ENCODE assay signal across 12 cellular contexts in the genomic region with DNA sequence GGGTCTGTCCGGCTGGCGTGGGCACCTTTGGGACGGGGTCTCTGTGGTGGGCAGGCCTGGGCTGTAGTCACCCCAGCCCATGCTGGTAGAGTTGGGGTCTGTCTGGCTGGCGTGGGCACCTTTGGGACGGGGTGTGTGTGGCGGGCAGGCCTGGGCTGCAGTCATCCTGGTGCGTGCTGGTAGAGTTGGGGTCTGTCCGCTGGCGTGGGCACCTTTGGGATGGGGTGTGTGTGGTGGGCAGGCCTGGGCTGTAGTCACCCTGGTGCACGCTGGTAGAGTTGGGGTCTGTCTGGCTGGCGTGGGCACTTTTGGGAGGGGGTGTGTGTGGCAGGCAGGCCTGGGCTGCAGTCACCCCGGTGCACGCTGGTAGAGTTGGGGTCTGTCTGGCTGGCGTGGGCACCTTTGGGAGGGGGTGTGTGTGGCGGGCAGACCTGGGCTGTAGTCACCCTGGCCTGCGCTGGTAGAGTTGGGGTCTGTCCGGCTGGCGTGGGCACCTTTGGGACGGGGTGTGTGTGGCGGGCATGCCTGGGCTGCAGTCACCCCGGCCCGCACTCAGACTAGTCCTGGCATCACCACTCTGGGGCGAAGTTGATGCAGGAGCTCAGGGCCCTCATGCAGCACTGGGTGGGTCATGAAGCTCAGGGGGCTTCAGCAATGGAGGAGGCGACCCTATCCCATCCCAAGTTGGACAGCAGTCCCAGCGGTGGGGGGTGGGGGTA. TPM values are rescaled to one million over a fixed set of nuclear protein-coding genes. Genes with fewer than 3 reads are reported as not detected.
DNase-seq lines count a peak whose midpoint lies in the region; ATAC-seq and TF ChIP-seq lines count a peak whose summit lies in the region.
"Had no signal": no experiment of that assay in that cellular context is flagged by ENCODE, and none has a peak within 500 bp of the region (broad histone marks: within the 10 kb centered on the region; RNA-seq: fewer than 3 reads in every experiment).

No MANE protein-coding gene starts in this region.

- H3K4me1 ChIP-seq in esophagus muscularis mucosa (peaks cover 21 to 70% (median 65%) of the 10 kb centered on the region in 4 donors), transverse colon (peaks cover 0 to 50% (median 17%) of the 10 kb centered on the region in 4 donors)
- peaks cover 36 to 47% of the 10 kb centered on the region in 2 donors for H3K4me1 ChIP-seq in naive thymus-derived CD4-positive, alpha-beta T cell (ENCODE audit: control insufficient read depth in 2 of 2, insufficient read depth in 2 of 2, low read length in 2 of 2)

- TF ChIP-seq CTCF in esophagus muscularis mucosa (IDR thresholded peaks at IDR 0.05) (no peak), transverse colon (IDR thresholded peaks at IDR 0.05) (no peak), GM13977 (IDR thresholded peaks at IDR 0.05; ENCODE audit: extremely low read depth, insufficient read depth, missing control alignments) (no peak)

- H3K36me3 Mint-ChIP-seq in activated naive CD8-positive, alpha-beta T cell, result no peaks in the 10 kb centered on the region
- H3K36me3 Mint-ChIP-seq in activated naive CD8-positive, alpha-beta T cell treated with anti-CD3 and anti-CD28 coated beads, Interleukin-2, amount 50 U/mL, for 24 hours (ENCODE audit: low read depth), result no peaks in the 10 kb centered on the region
- peaks cover 0 to 4% (median 0%) of the 10 kb centered on the region in 5 donors for H3K36me3 Mint-ChIP-seq in naive thymus-derived CD4-positive, alpha-beta T cell

- in situ Hi-C loops in transverse colon (cut with MboI; ENCODE audit: low pct_ligation_motif_present in 1 of 4, low pct_unique_long_range_greater_than_20kb in 1 of 4, low sequenced_read_pairs in 3 of 4), result no loop called here
- in situ Hi-C loops in GM13977 (cut with MboI; ENCODE audit: low pct_unique_long_range_greater_than_20kb, low sequenced_read_pairs, unreplicated experiment), result no loop called here

- no peaks in the 10 kb centered on the region for H3K27me3 Mint-ChIP-seq in activated naive CD8-positive, alpha-beta T cell
- H3K27me3 Mint-ChIP-seq in activated naive CD8-positive, alpha-beta T cell treated with anti-CD3 and anti-CD28 coated beads, Interleukin-2, amount 50 U/mL, for 24 hours, result no peaks in the 10 kb centered on the region
- H3K27me3 Mint-ChIP-seq in naive thymus-derived CD4-positive, alpha-beta T cell, result no peaks in the 10 kb centered on the region

- TF ChIP-seq EP300 in esophagus muscularis mucosa (IDR thresholded peaks at IDR 0.05), result no peak
- TF ChIP-seq EP300 in transverse colon (IDR thresholded peaks at IDR 0.05; ENCODE audit: low read depth), result no peak

- CTCF ChIA-PET in naive thymus-derived CD4-positive, alpha-beta T cell (lab: Charles Lee), result no interaction called here

- H3K9me3 ChIP-seq in esophagus muscularis mucosa, result no peaks in the 10 kb centered on the region
- no peaks in the 10 kb centered on the region for H3K9me3 ChIP-seq in naive thymus-derived CD4-positive, alpha-beta T cell (ENCODE audit: control insufficient read depth in 2 of 3, low read length in 3 of 3)
- no peaks in the 10 kb centered on the region for H3K9me3 ChIP-seq in transverse colon

- TF ChIP-seq POLR2A in esophagus muscularis mucosa (IDR thresholded peaks at IDR 0.05; ENCODE audit: low read depth), result no peak
- no peak for TF ChIP-seq POLR2A in transverse colon (IDR thresholded peaks at IDR 0.05)

- no peaks in the 10 kb centered on the region for H3K9me3 Mint-ChIP-seq in activated naive CD8-positive, alpha-beta T cell (ENCODE audit: low read depth)
- no peaks in the 10 kb centered on the region for H3K9me3 Mint-ChIP-seq in activated naive CD8-positive, alpha-beta T cell treated with anti-CD3 and anti-CD28 coated beads, Interleukin-2, amount 50 U/mL, for 24 hours
- no peaks in the 10 kb centered on the region for H3K9me3 Mint-ChIP-seq in naive thymus-derived CD4-positive, alpha-beta T cell

- H3K27me3 ChIP-seq in esophagus muscularis mucosa, result peaks cover 0 to 21% (median 2%) of the 10 kb centered on the region in 4 donors
- H3K27me3 ChIP-seq in naive thymus-derived CD4-positive, alpha-beta T cell (ENCODE audit: control insufficient read depth in 2 of 2, insufficient read depth in 2 of 2, low read length in 2 of 2), result no peaks in the 10 kb centered on the region
- H3K27me3 ChIP-seq in transverse colon, result no peaks in the 10 kb centered on the region

- no peak overlapping the region for H3K4me3 Mint-ChIP-seq in activated naive CD8-positive, alpha-beta T cell
- no peak overlapping the region for H3K4me3 Mint-ChIP-seq in activated naive CD8-positive, alpha-beta T cell treated with anti-CD3 and anti-CD28 coated beads, Interleukin-2, amount 50 U/mL, for 24 hours
- peak overlapping the region in 4 of 10 donors; percentile 16 to 89 (median 42) for H3K4me3 Mint-ChIP-seq in naive thymus-derived CD4-positive, alpha-beta T cell

- H3K4me3 ChIP-seq in esophagus muscularis mucosa, result peak overlapping the region in 3 of 4 donors; percentile 20 to 53 (median 42)
- no peak overlapping the region for H3K4me3 ChIP-seq in naive thymus-derived CD4-positive, alpha-beta T cell (ENCODE audit: low read length)
- no peak overlapping the region for H3K4me3 ChIP-seq in transverse colon

- DNase-seq in activated naive CD8-positive, alpha-beta T cell treated with anti-CD3 and anti-CD28 coated beads, Interleukin-2, amount 50 U/mL, for 24 hours, result no peak
- DNase-seq in esophagus muscularis mucosa (ENCODE audit: extremely low spot score) (no peak), transverse colon (no peak), GM13977 (ENCODE audit: low spot score) (no peak)
- no peak for DNase-seq in naive thymus-derived CD4-positive, alpha-beta T cell
- DNase-seq: DMS153, NCI-H1092, T-helper 2 cell had no signal

- peak overlapping the region; percentile 34 for H3K27ac Mint-ChIP-seq in activated naive CD8-positive, alpha-beta T cell
- H3K27ac Mint-ChIP-seq in activated naive CD8-positive, alpha-beta T cell treated with anti-CD3 and anti-CD28 coated beads, Interleukin-2, amount 50 U/mL, for 24 hours, result no peak overlapping the region
- peak overlapping the region in 8 of 9 donors; percentile 38 to 96 (median 76) for H3K27ac Mint-ChIP-seq in naive thymus-derived CD4-positive, alpha-beta T cell

- 75% methylated on average over 17 of the region's 25 CpGs for WGBS in esophagus muscularis mucosa
- WGBS in transverse colon (ENCODE audit: low coverage in 1 of 2), 2 donors, result 29 to 76% methylated on average over 2 to 21 of the region's 25 CpGs

- ATAC-seq in activated naive CD8-positive, alpha-beta T cell treated with anti-CD3 and anti-CD28 coated beads, Interleukin-2, amount 50 U/mL, for 24 hours, result no peak
- no peak for ATAC-seq in naive thymus-derived CD4-positive, alpha-beta T cell
- ATAC-seq in GM21447 (IDR thresholded peaks at IDR 0.05; ENCODE audit: unreplicated experiment) (no peak), GM18861 (IDR thresholded peaks at IDR 0.05; ENCODE audit: unreplicated experiment) (no peak)

- H3K4me1 Mint-ChIP-seq in activated naive CD8-positive, alpha-beta T cell (ENCODE audit: low read depth), result peaks cover 46% of the 10 kb centered on the region
- peaks cover 38% of the 10 kb centered on the region for H3K4me1 Mint-ChIP-seq in activated naive CD8-positive, alpha-beta T cell treated with anti-CD3 and anti-CD28 coated beads, Interleukin-2, amount 50 U/mL, for 24 hours
- peaks cover 30 to 66% (median 45%) of the 10 kb centered on the region in 7 donors for H3K4me1 Mint-ChIP-seq in naive thymus-derived CD4-positive, alpha-beta T cell

- POLR2A ChIA-PET in naive thymus-derived CD4-positive, alpha-beta T cell (lab: Charles Lee), result interaction anchor here (1.1 to 1.4 kb wide), 2 partner anchors 20 to 21 kb away, joined by 4 to 5 read pairs; a partner anchor contains a TSS

- intact Hi-C loops in esophagus muscularis mucosa (cut with DNase I) (no loop called here), transverse colon (cut with DNase I; ENCODE audit: low total_unique reads) (no loop called here)
- intact Hi-C loops in naive thymus-derived CD4-positive, alpha-beta T cell (cut with micrococcal nuclease), result no loop called here

- peak overlapping the region; percentile 9 to 62 (median 42) for H3K27ac ChIP-seq in esophagus muscularis mucosa (replicated peaks in 1 of 4)
- H3K27ac ChIP-seq in naive thymus-derived CD4-positive, alpha-beta T cell (ENCODE audit: low read depth, low read length), result peak overlapping the region; percentile 43
- H3K27ac ChIP-seq in transverse colon, result peak overlapping the region; percentile 18 to 71 (median 66)

- H3K36me3 ChIP-seq in esophagus muscularis mucosa (no peaks in the 10 kb centered on the region), transverse colon (no peaks in the 10 kb centered on the region)
- H3K36me3 ChIP-seq in naive thymus-derived CD4-positive, alpha-beta T cell (ENCODE audit: control insufficient read depth in 2 of 3, insufficient read depth in 3 of 3, low read length in 3 of 3), result peaks cover 0 to 8% (median 0%) of the 10 kb centered on the region in 3 experiments

RNA-seq across cellular contexts. Expression of a gene that starts 19.3 kb away (rescaled TPM):
- total RNA-seq in esophagus muscularis mucosa (not detected), transverse colon (not detected)
- total RNA-seq in naive thymus-derived CD4-positive, alpha-beta T cell, result under 1 TPM in 2 of 5 experiments, not detected in 3; 0.07 to 0.10 TPM
- polyA plus RNA-seq in naive thymus-derived CD4-positive, alpha-beta T cell, result under 1 TPM in 1 of 2 donors, not detected in 1; 0.17 TPM
- total RNA-seq: fibroblast of lung had no signal
- polyA plus RNA-seq: fibroblast of lung had no signal

RNA-seq across cellular contexts. Expression of a gene that starts 19.5 kb away (rescaled TPM):
- total RNA-seq in esophagus muscularis mucosa (10 to 100 TPM; 10.3 to 36.5 (median 35.4) TPM), transverse colon (10 to 100 TPM; 12.3 to 69.6 (median 23.2) TPM)
- total RNA-seq in naive thymus-derived CD4-positive, alpha-beta T cell, result 100 to 1,000 TPM; 248 to 578 (median 289) TPM
- polyA plus RNA-seq in naive thymus-derived CD4-positive, alpha-beta T cell, result 100 to 1,000 TPM; 295 to 394 TPM

RNA-seq across cellular contexts. Expression of a gene that starts 33.6 kb away (rescaled TPM):
- total RNA-seq in esophagus muscularis mucosa, result 1 to 10 TPM in 1 of 4 donors, not detected in 3; 4.2 TPM
- total RNA-seq in naive thymus-derived CD4-positive, alpha-beta T cell, result 1 to 10 TPM in 1 of 5 experiments, under 1 TPM in 1, not detected in 3; 0.61 to 8.8 TPM
- polyA plus RNA-seq in naive thymus-derived CD4-positive, alpha-beta T cell, result under 1 TPM in 1 of 2 donors, not detected in 1; 0.46 TPM
- total RNA-seq in transverse colon, result 10 to 100 TPM in 1 of 4 donors, 1 to 10 TPM in 1, not detected in 2; 3.5 to 35.9 TPM
- total RNA-seq: fibroblast of lung had no signal
- polyA plus RNA-seq: fibroblast of lung had no signal

RNA-seq across cellular contexts. Expression of a gene that starts 37.6 kb away (rescaled TPM):
- not detected for total RNA-seq in esophagus muscularis mucosa
- not detected for total RNA-seq in naive thymus-derived CD4-positive, alpha-beta T cell
- not detected for polyA plus RNA-seq in naive thymus-derived CD4-positive, alpha-beta T cell
- 1 to 10 TPM in 2 of 4 donors, not detected in 2; 1.4 to 4.1 TPM for total RNA-seq in transverse colon
- total RNA-seq: fibroblast of lung had no signal
- polyA plus RNA-seq: fibroblast of lung had no signal

RNA-seq across cellular contexts. Expression of a gene that starts 47.1 kb away (rescaled TPM):
- total RNA-seq in esophagus muscularis mucosa, result 1 to 10 TPM; 2.8 to 6.0 (median 3.6) TPM
- 10 to 100 TPM in 4 of 5 experiments, 1 to 10 TPM in 1; 9.8 to 37.1 (median 19.7) TPM for total RNA-seq in naive thymus-derived CD4-positive, alpha-beta T cell
- polyA plus RNA-seq in naive thymus-derived CD4-positive, alpha-beta T cell, result under 1 TPM in 1 of 2 donors, not detected in 1; 0.31 TPM
- total RNA-seq in transverse colon, result 1 to 10 TPM in 2 of 4 donors, not detected in 2; 1.9 to 3.3 TPM
- total RNA-seq: fibroblast of lung had no signal
- polyA plus RNA-seq: fibroblast of lung had no signal

Comparison
In these comparisons a context has a peak if more than half of its experiments do, and no peak if none do; other contexts are left out.
1. H3K4me3 ChIP-seq: peak in esophagus muscularis mucosa (3 of 4); none in naive thymus-derived CD4-positive, alpha-beta T cell (single experiment) and transverse colon (0 of 4).
2. Peak in every context shown above with its lines, with median percentiles within 50 percentile points of each other: H3K27ac ChIP-seq.